Comparison of ENCODE assay signal across 10 cellular contexts in the genomic region with DNA sequence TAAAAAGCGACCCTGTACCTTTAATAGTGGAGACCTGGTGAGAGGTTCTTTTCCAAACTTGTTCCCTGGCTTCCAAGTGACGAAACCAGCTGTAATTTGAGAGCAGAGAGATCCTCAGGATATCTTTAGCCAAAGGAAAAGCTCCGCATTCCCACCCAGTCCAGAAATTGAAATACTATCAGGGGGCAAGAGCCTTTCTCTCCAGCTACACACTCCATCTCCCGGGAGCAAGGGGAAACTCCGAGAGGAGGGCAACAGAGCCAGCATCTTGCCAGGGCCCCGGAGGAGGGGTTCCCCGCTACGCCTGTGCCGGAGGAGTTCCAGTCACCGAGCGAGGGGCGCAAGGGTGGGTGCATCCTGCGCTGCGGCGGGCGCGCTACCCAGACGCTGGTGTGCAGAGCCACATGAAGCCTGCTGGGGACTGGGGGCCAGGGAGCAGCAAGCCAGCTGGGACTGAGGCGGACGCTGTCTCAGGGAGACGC. TPM values are rescaled to one million over a fixed set of nuclear protein-coding genes. Genes with fewer than 3 reads are reported as not detected.
DNase-seq lines count a peak whose midpoint lies in the region; ATAC-seq and TF ChIP-seq lines count a peak whose summit lies in the region.
"Had no signal": no experiment of that assay in that cellular context is flagged by ENCODE, and none has a peak within 500 bp of the region (broad histone marks: within the 10 kb centered on the region; RNA-seq: fewer than 3 reads in every experiment).

A gene (plus strand): TSS at position 148 of the 482 bp plus-strand sequence. CDS start 415 bp downstream, outside the sequence.

- H3K36me3 Mint-ChIP-seq in CD4-positive, alpha-beta T cell (ENCODE audit: low read depth) = no peaks in the 10 kb centered on the region

- TF ChIP-seq POLR2A in right lobe of liver (IDR thresholded peaks at IDR 0.05) (no peak), suprapubic skin (IDR thresholded peaks at IDR 0.05) (peak in 1 of 2 donors; percentile 34)

- CTCF ChIA-PET in CD4-positive, alpha-beta T cell (lab: Charles Lee) = no interaction called here

- TF ChIP-seq CTCF in right lobe of liver (IDR thresholded peaks at IDR 0.05) (no peak), suprapubic skin (IDR thresholded peaks at IDR 0.05) (no peak)
- no peak for TF ChIP-seq CTCF in CD4-positive, alpha-beta T cell (IDR thresholded peaks at IDR 0.05)

- H3K9me3 ChIP-seq in right lobe of liver (no peaks in the 10 kb centered on the region), suprapubic skin (no peaks in the 10 kb centered on the region)
- no peaks in the 10 kb centered on the region for H3K9me3 ChIP-seq in CD4-positive, alpha-beta T cell (ENCODE audit: control insufficient read depth, low read length)

- peak within 1 kb of the TSS in 2 of 3 donors; percentile 7 to 55 for H3K27ac ChIP-seq in right lobe of liver
- peak within 1 kb of the TSS; percentile 64 for H3K27ac ChIP-seq in suprapubic skin
- no peak within 1 kb of the TSS for H3K27ac ChIP-seq in CD4-positive, alpha-beta T cell (ENCODE audit: low read depth, low read length)

- TF ChIP-seq EP300 in suprapubic skin (IDR thresholded peaks at IDR 0.05) = no peak

- peak; percentile 58 to 78 (median 72) for ATAC-seq in right lobe of liver
- no peak for ATAC-seq in CD4-positive, alpha-beta T cell (ENCODE audit: poor library complexity)

- WGBS in right lobe of liver (ENCODE audit: insufficient coverage, low coverage, low lambda C conversion rate, missing lambda C conversion rate) = 13% methylated on average over 9 of the region's 21 CpGs
- 20% methylated on average over 13 of the region's 21 CpGs for WGBS in suprapubic skin

- DNase-seq in HuH-7.5 (ENCODE audit: low spot score) (peak; percentile 57), ecto neural progenitor cell (ENCODE audit: low spot score) (peak; percentile 66), right lobe of liver (peak in 2 of 3 donors; percentile 44 to 54), suprapubic skin (ENCODE audit: low spot score in 2 of 2) (peak; percentile 68 to 79), T-helper 9 cell (no peak), HPDE6-E6E7 (ENCODE audit: extremely low spot score) (no peak)
- DNase-seq in stimulated activated CD4-positive, alpha-beta T cell treated with anti-CD3 and anti-CD28 coated beads, Interleukin-4, amount 100 ng/mL, for 4 hours = no peak
- DNase-seq in CD4-positive, alpha-beta T cell = no peak
- DNase-seq: NCI-H2107; stimulated activated CD4-positive, alpha-beta T cell treated with anti-CD3 and anti-CD28 coated beads, Interleukin-4, amount 100 ng/mL, for 1 hour had no signal

- H3K4me3 ChIP-seq in right lobe of liver (peak within 1 kb of the TSS; percentile 40 to 62 (median 59)), suprapubic skin (peak within 1 kb of the TSS; percentile 52)

- peaks cover 0 to 4% (median 0%) of the 10 kb centered on the region in 4 donors for H3K4me1 ChIP-seq in right lobe of liver
- peaks cover 2% of the 10 kb centered on the region for H3K4me1 ChIP-seq in suprapubic skin

- POLR2A ChIA-PET in CD4-positive, alpha-beta T cell (lab: Charles Lee) = no interaction called here

- no peaks in the 10 kb centered on the region for H3K36me3 ChIP-seq in right lobe of liver
- no peaks in the 10 kb centered on the region for H3K36me3 ChIP-seq in suprapubic skin

- no peak within 1 kb of the TSS for H3K27ac Mint-ChIP-seq in CD4-positive, alpha-beta T cell

- H3K9me3 Mint-ChIP-seq in CD4-positive, alpha-beta T cell = no peaks in the 10 kb centered on the region

- no peaks in the 10 kb centered on the region for H3K27me3 ChIP-seq in right lobe of liver
- H3K27me3 ChIP-seq in suprapubic skin = no peaks in the 10 kb centered on the region
- H3K27me3 ChIP-seq in CD4-positive, alpha-beta T cell (ENCODE audit: control insufficient read depth, insufficient read depth, low read length) = no peaks in the 10 kb centered on the region

- intact Hi-C loops in right lobe of liver (cut with DNase I) = no loop called here
- intact Hi-C loops in CD4-positive, alpha-beta T cell (cut with DNase I, micrococcal nuclease) = no loop called here

- H3K4me3 Mint-ChIP-seq in CD4-positive, alpha-beta T cell = no peak within 1 kb of the TSS

- no peaks in the 10 kb centered on the region for H3K27me3 Mint-ChIP-seq in CD4-positive, alpha-beta T cell

- H3K4me1 Mint-ChIP-seq in CD4-positive, alpha-beta T cell (ENCODE audit: low read depth) = no peaks in the 10 kb centered on the region

RNA-seq across cellular contexts. Expression of the gene that starts here (rescaled TPM):
- total RNA-seq in right lobe of liver (1 to 10 TPM in 3 of 6 experiments, under 1 TPM in 3; 0.87 to 1.6 (median 1.1) TPM), suprapubic skin (10 to 100 TPM in 1 of 4 donors, 1 to 10 TPM in 3; 4.6 to 10.1 (median 8.1) TPM)
- total RNA-seq in CD4-positive, alpha-beta T cell = not detected

Comparison
In these comparisons a context has a peak if more than half of its experiments do, and no peak if none do; other contexts are left out.
1. DNase-seq: peak in HuH-7.5 (single experiment), ecto neural progenitor cell (single experiment), right lobe of liver (2 of 3) and suprapubic skin (2 of 2); none in stimulated activated CD4-positive, alpha-beta T cell treated with anti-CD3 and anti-CD28 coated beads, Interleukin-4, amount 100 ng/mL, for 4 hours (0 of 2), T-helper 9 cell (single experiment), HPDE6-E6E7 (single experiment) and CD4-positive, alpha-beta T cell (0 of 10).